ENCODE assay signal across 8 cellular contexts in genomic region chr17:77957215-77957868, GRCh38. TPM values are rescaled to one million over a fixed set of nuclear protein-coding genes. Genes with fewer than 3 reads are reported as not detected.
DNase-seq lines count a peak whose midpoint lies in the region; ATAC-seq, FAIRE-seq and TF ChIP-seq lines count a peak whose summit lies in the region.

No MANE protein-coding gene starts in this region.

- H2BK12ac ChIP-seq in H1 (ENCODE audit: low read depth, low read length), result peak overlapping the region; percentile 78

- H3K36me3 Mint-ChIP-seq in nephron (ENCODE audit: low read depth), result no peaks in the 10 kb centered on the region

- H3K27me3 Mint-ChIP-seq in nephron (ENCODE audit: low read depth), result peaks cover 58% of the 10 kb centered on the region

- no peak; a peak in 1 of 4 replicates for TF ChIP-seq RAD21 in H1 (IDR thresholded peaks at IDR 0.05 in 1 of 2, conservative IDR thresholded peaks at IDR 0.05 in 1 of 2; ENCODE audit: low read depth in 2 of 2, low read length in 2 of 2)

- H3K4me2 ChIP-seq in H1 (ENCODE audit: insufficient read depth in 1 of 2, low read depth in 2 of 2, low read length in 2 of 2), result peak overlapping the region; percentile 91 to 100

- FAIRE-seq in H1 (lab: Jason Lieb, UNC), result no peak

- no peak overlapping the region; the same call in 1 of the 2 replicates for H2BK5ac ChIP-seq in H1 (ENCODE audit: low read depth, low read length)

- H3K27me3 ChIP-seq in RWPE2 (ENCODE audit: insufficient read depth, poor library complexity, severe bottlenecking) (peaks cover 61% of the 10 kb centered on the region), H1 (replicated peaks in 1 of 4; ENCODE audit: control insufficient read depth in 3 of 4, extremely low read depth in 1 of 4, insufficient read depth in 3 of 4, low read length in 3 of 4) (peaks cover 6 to 30% (median 20%) of the 10 kb centered on the region in 4 experiments)

- H4K91ac ChIP-seq in H1 (replicated peaks; ENCODE audit: insufficient read length, low read length), result peak overlapping the region; percentile 83

- peak overlapping the region; percentile 48 to 92 (median 74) for H3K27ac Mint-ChIP-seq in nephron

- H4K8ac ChIP-seq in H1 (ENCODE audit: extremely low read depth, insufficient read depth, low read length), result peak overlapping the region; percentile 61

- no peaks in the 10 kb centered on the region for H3K4me1 ChIP-seq in RWPE2 (ENCODE audit: insufficient read depth, poor library complexity, severe bottlenecking)
- H3K4me1 ChIP-seq in H1 (replicated peaks in 1 of 4; ENCODE audit: control insufficient read depth in 3 of 4, insufficient read depth in 4 of 4, low read length in 3 of 4), result peaks cover 1 to 5% (median 4%) of the 10 kb centered on the region in 4 experiments; a peak in 4 of 7 replicates

- no peak overlapping the region for H3K56ac ChIP-seq in H1 (replicated peaks; ENCODE audit: insufficient read length, low read depth, low read length)

- H3K23me2 ChIP-seq in H1 (ENCODE audit: low read depth, low read length), result peaks cover 24% of the 10 kb centered on the region

- H3K27ac ChIP-seq in RWPE2 (ENCODE audit: poor library complexity, severe bottlenecking) (no peak overlapping the region), H1 (ENCODE audit: low read depth, low read length) (no peak overlapping the region)

- peaks cover 4% of the 10 kb centered on the region; the same call in 1 of the 2 replicates for H3K79me1 ChIP-seq in H1 (ENCODE audit: low read depth, low read length)

- TF ChIP-seq CTCF in RWPE2 (IDR thresholded peaks at IDR 0.05; ENCODE audit: poor library complexity, severe bottlenecking), result no peak
- TF ChIP-seq CTCF in H1 (IDR thresholded peaks at IDR 0.05; ENCODE audit: control extremely low read depth in 1 of 3, insufficient read depth in 1 of 3, low read depth in 1 of 3, low read length in 3 of 3), result no peak
- no peak for TF ChIP-seq CTCF in nephron (IDR thresholded peaks at IDR 0.05; ENCODE audit: unreplicated experiment in 3 of 3)

- H3K18ac ChIP-seq in H1 (ENCODE audit: extremely low read depth, low read length), result peak overlapping the region; percentile 96

- ATAC-seq in GM18907 (IDR thresholded peaks at IDR 0.05; ENCODE audit: unreplicated experiment) (peak; percentile 26), RWPE2 (ENCODE audit: low read depth) (no peak)

- no peak overlapping the region for H2AK5ac ChIP-seq in H1 (ENCODE audit: low read depth, low read length)

- POLR2A ChIA-PET in H1 (lab: Charles Lee; ENCODE audit: partially characterized antibody), result interaction anchor here (0.5 to 6.0 kb wide), 33 partner anchors 9 to 976 kb away, joined by 3 to 100 read pairs (median 6); partner anchors contain the start of gene TMC6

- peaks cover 7 to 30% of the 10 kb centered on the region in 2 experiments; a peak in 3 of 4 replicates for H3K79me2 ChIP-seq in H1 (ENCODE audit: control insufficient read depth in 1 of 2, insufficient read depth in 2 of 2, low read length in 2 of 2)

- H3K9me3 ChIP-seq in RWPE2 (ENCODE audit: severe bottlenecking) (peaks cover 2% of the 10 kb centered on the region), H1 (ENCODE audit: insufficient read depth in 2 of 2, low read depth in 1 of 2, low read length in 1 of 2) (no peaks in the 10 kb centered on the region)

- H3K23ac ChIP-seq in H1 (ENCODE audit: insufficient read length), result no peak overlapping the region

- peak overlapping the region; percentile 95 to 98 (median 97) for H3K4me3 Mint-ChIP-seq in nephron

- CTCF ChIA-PET in H1 (lab: Charles Lee; ENCODE audit: partially characterized antibody), result interaction anchor here (0.8 to 2.0 kb wide), 6 partner anchors 9 to 194 kb away, joined by 3 to 6 read pairs (median 3); no protein-coding TSS in a partner anchor

- H2BK15ac ChIP-seq in H1 (ENCODE audit: low read length), result 0 out of 2 replicates have a peak overlapping the region, but pooled peaks have one; percentile 2

- H3K9ac ChIP-seq in H1 (replicated peaks in 1 of 4; ENCODE audit: extremely low read depth in 1 of 4, low read depth in 3 of 4, low read length in 3 of 4), result peak overlapping the region in 3 of 4 experiments; percentile 54 to 58 (median 58); a peak in 3 of 7 replicates

- no peak for TF ChIP-seq EP300 in H1 (IDR thresholded peaks at IDR 0.05; ENCODE audit: borderline replicate concordance in 1 of 2, low read depth in 2 of 2, low read length in 2 of 2)

- no peak for TF ChIP-seq POLR2A in H1 (IDR thresholded peaks at IDR 0.05; ENCODE audit: control extremely low read depth in 1 of 2, low read depth in 2 of 2, low read length in 2 of 2)

- H4K20me1 ChIP-seq in H1 (replicated peaks in 1 of 2; ENCODE audit: control insufficient read depth in 1 of 2, insufficient read depth in 2 of 2, low read length in 2 of 2), result peaks cover 0 to 6% of the 10 kb centered on the region in 2 experiments

- H2AFZ ChIP-seq in H1 (ENCODE audit: low read length), result 0 out of 2 replicates have a peak overlapping the region, but pooled peaks have one; percentile 6

- peak overlapping the region; percentile 98 for H3K4me3 ChIP-seq in RWPE2 (ENCODE audit: severe bottlenecking)
- peak overlapping the region; percentile 55 to 79 (median 70) for H3K4me3 ChIP-seq in H1 (ENCODE audit: extremely low read depth in 1 of 4, insufficient read depth in 2 of 4, low read depth in 3 of 4, low read length in 4 of 4)

- H3K4me1 Mint-ChIP-seq in nephron, result peaks cover 31% of the 10 kb centered on the region

- H3K4ac ChIP-seq in H1 (replicated peaks; ENCODE audit: insufficient read length, low read depth, low read length), result no peak overlapping the region

- peak overlapping the region; percentile 31 for H2BK120ac ChIP-seq in H1 (replicated peaks; ENCODE audit: low read depth, low read length)

- H4K5ac ChIP-seq in H1 (ENCODE audit: insufficient read length, low read depth, low read length), result no peak overlapping the region

- peak overlapping the region; percentile 55 for H3K14ac ChIP-seq in H1 (ENCODE audit: insufficient read length)

- 28% methylated on average over 25 of the region's 25 CpGs; no CpG with 5 or more reads in 1 of the 2 experiments for WGBS in H1 (ENCODE audit: extremely low coverage in 1 of 2, insufficient coverage in 1 of 2, insufficient read length in 1 of 2, insufficient replicate concordance in 2 of 2, low coverage in 1 of 2, low lambda C conversion rate in 2 of 2, missing lambda C conversion rate in 1 of 2), 2 experiments

- no peaks in the 10 kb centered on the region for H3K9me3 Mint-ChIP-seq in nephron

- H2BK20ac ChIP-seq in H1 (ENCODE audit: low read length), result no peak overlapping the region

- H3K36me3 ChIP-seq in RWPE2 (ENCODE audit: low read depth) (no peaks in the 10 kb centered on the region), H1 (ENCODE audit: control insufficient read depth in 2 of 4, insufficient read depth in 4 of 4, low read length in 3 of 4) (no peaks in the 10 kb centered on the region)

- DNase-seq in AG08395 (ENCODE audit: low spot score) (peak; percentile 17), RWPE2 (ENCODE audit: low spot score) (no peak), H1 (ENCODE audit: low read depth in 1 of 2, low spot score in 2 of 2) (no peak), NCI-H2029 treated with DMSO at 0.1 percent for 48 hours (lab: John Stamatoyannopoulos, UW) (no peak), UCSD-AML1 (lab: John Stamatoyannopoulos, UW; ENCODE audit: unreplicated experiment) (no peak)
- DNase-seq in stimulated activated CD4-positive, alpha-beta T cell treated with anti-CD3 and anti-CD28 coated beads, Interleukin-4, amount 100 ng/mL, for 4 hours, result no peak

TF ChIP-seq in H1, 55 proteins besides CTCF, POLR2A, EP300 and RAD21:
- TF ChIP-seq CEBPB (IDR thresholded peaks at IDR 0.05; ENCODE audit: low read depth, low read length) (no peak), RNF2 (IDR thresholded peaks at IDR 0.05; ENCODE audit: borderline replicate concordance, low read depth, low read length, missing control alignments, poor library complexity, severe bottlenecking) (peak; percentile 44), SAP30 (IDR thresholded peaks at IDR 0.05; ENCODE audit: insufficient read depth, insufficient replicate concordance, low read length) (no peak), MAFK (IDR thresholded peaks at IDR 0.05; ENCODE audit: low read depth, low read length) (no peak), CBX5 (IDR thresholded peaks at IDR 0.05; ENCODE audit: low read depth, low read length) (no peak), BACH1 (IDR thresholded peaks at IDR 0.05; ENCODE audit: low read length) (no peak), POLR2AphosphoS5 (IDR thresholded peaks at IDR 0.05; ENCODE audit: low read depth, low read length) (no peak)

RNA-seq across cellular contexts. Expression of gene TNRC6C, which starts 1.2 kb away (rescaled TPM):
- total RNA-seq in H1 (2021; fragmentation: NEBNext Ultra II Directional; extraction: Animal tissue kit (Norgen Biotek cat#: 25700)), result 28.9 and 30.5 TPM in 2 replicates
- 2.8 and 3.9 TPM in 2 replicates for polyA plus RNA-seq in H1 (2011; rRNA removed)
- 3.3 TPM for polyA plus RNA-seq in H1 (2011; cell fraction: cytosol; rRNA removed)
- 14.5 TPM for polyA plus RNA-seq in H1 (2011; cell fraction: nucleus; rRNA removed)
- polyA plus RNA-seq in H1 (2012, experiment 1 of 2), result 10.1 to 14.3 TPM (median 11.3 TPM) in 4 replicates
- polyA plus RNA-seq in H1 (2012, experiment 2 of 2), result 2.1 TPM
- polyA plus RNA-seq in H1 (2013, experiment 1 of 2), result 10.5 TPM
- polyA plus RNA-seq in H1 (2013, experiment 2 of 2), result 8.7 TPM
- polyA minus RNA-seq in H1 (2011; rRNA and poly(A)+ RNA removed), result 16.1 and 18.7 TPM in 2 replicates
- 11.5 TPM for polyA minus RNA-seq in H1 (2011; cell fraction: cytosol; rRNA and poly(A)+ RNA removed)
- polyA minus RNA-seq in H1 (2011; cell fraction: nucleus; rRNA and poly(A)+ RNA removed), result 19.7 TPM
